In the genomic region with DNA sequence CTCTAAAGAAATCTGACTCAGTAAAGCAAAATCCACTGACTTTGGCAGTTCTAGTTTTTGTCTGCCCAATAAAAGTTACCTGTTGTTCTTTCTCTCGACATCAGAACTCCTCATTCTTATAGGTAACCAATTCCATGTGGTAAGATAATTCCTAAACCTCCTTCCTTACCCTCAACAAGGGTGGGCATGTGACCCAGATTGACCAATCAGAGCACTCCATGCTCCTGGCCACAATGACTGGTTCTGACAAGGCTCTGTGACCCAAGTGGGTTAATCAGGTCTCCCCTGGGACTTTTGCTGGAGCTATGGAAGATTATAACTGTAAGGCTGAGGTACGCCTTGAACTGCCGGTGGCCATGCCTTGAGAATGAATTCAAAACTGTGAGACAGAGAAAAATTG, we compare ENCODE assay signal across 12 cellular contexts. TPM values are rescaled to one million over a fixed set of nuclear protein-coding genes. Genes with fewer than 3 reads are reported as not detected.
DNase-seq lines count a peak whose midpoint lies in the region; ATAC-seq and TF ChIP-seq lines count a peak whose summit lies in the region.
"Had no signal": no experiment of that assay in that cellular context is flagged by ENCODE, and none has a peak within 500 bp of the region (broad histone marks: within the 10 kb centered on the region; RNA-seq: fewer than 3 reads in every experiment).

No MANE protein-coding gene starts in this region.

- peak; percentile 11 for ATAC-seq in GM18519 (IDR thresholded peaks at IDR 0.05; ENCODE audit: low FRiP score, unreplicated experiment)
- ATAC-seq in HG03159 (IDR thresholded peaks at IDR 0.05; ENCODE audit: unreplicated experiment) = peak; percentile 14
- no peak for ATAC-seq in Right ventricle myocardium superior (ENCODE audit: poor library complexity)
- ATAC-seq in HG02870 (IDR thresholded peaks at IDR 0.05; ENCODE audit: unreplicated experiment) = no peak
- ATAC-seq: foreskin keratinocyte had no signal

- H3K4me3 Mint-ChIP-seq in activated naive CD8-positive, alpha-beta T cell treated with anti-CD3 and anti-CD28 coated beads for 36 hours = no peak overlapping the region
- H3K4me3 Mint-ChIP-seq: neural progenitor cell had no signal

- no peaks in the 10 kb centered on the region for H3K9me3 Mint-ChIP-seq in activated naive CD8-positive, alpha-beta T cell treated with anti-CD3 and anti-CD28 coated beads for 36 hours
- H3K9me3 Mint-ChIP-seq: neural progenitor cell had no signal

- peaks cover 40% of the 10 kb centered on the region for H3K36me3 Mint-ChIP-seq in activated naive CD8-positive, alpha-beta T cell treated with anti-CD3 and anti-CD28 coated beads for 36 hours

- H3K4me3 ChIP-seq in AG10803 (ENCODE audit: low read length) = no peak overlapping the region
- H3K4me3 ChIP-seq: neural progenitor cell had no signal

- H3K4me1 Mint-ChIP-seq in activated naive CD8-positive, alpha-beta T cell treated with anti-CD3 and anti-CD28 coated beads for 36 hours = peaks cover 30% of the 10 kb centered on the region
- H3K4me1 Mint-ChIP-seq: neural progenitor cell had no signal

- peak overlapping the region; percentile 85 for H3K27ac Mint-ChIP-seq in activated naive CD8-positive, alpha-beta T cell treated with anti-CD3 and anti-CD28 coated beads for 36 hours

- intact Hi-C loops in Right ventricle myocardium superior (cut with DNase I) = loop anchor here (5.0 kb wide), 2 partner anchors 218 to 638 kb away; no protein-coding TSS in a partner anchor

- DNase-seq in AG10803 (ENCODE audit: low read depth) (peak; percentile 6), cerebellar nuclear complex (lab: John Stamatoyannopoulos, UW) (no peak), superior temporal gyrus (ENCODE audit: extremely low spot score) (no peak), Right ventricle myocardium superior (no peak)
- DNase-seq in activated naive CD8-positive, alpha-beta T cell treated with anti-CD3 and anti-CD28 coated beads for 36 hours = no peak
- DNase-seq: foreskin keratinocyte, NCI-H1092 had no signal

- no peak for TF ChIP-seq CTCF in AG10803 (conservative IDR thresholded peaks at IDR 0.05; ENCODE audit: low read length)

- H3K27me3 Mint-ChIP-seq in activated naive CD8-positive, alpha-beta T cell treated with anti-CD3 and anti-CD28 coated beads for 36 hours = no peaks in the 10 kb centered on the region

RNA-seq across cellular contexts. Expression of a gene that starts 31.7 kb away (rescaled TPM):
- 10 to 100 TPM; 27.0 to 27.6 TPM for total RNA-seq in activated naive CD8-positive, alpha-beta T cell treated with anti-CD3 and anti-CD28 coated beads for 36 hours
- total RNA-seq in Right ventricle myocardium superior = 6.8 TPM

RNA-seq across cellular contexts. Expression of a gene that starts 32.1 kb away (rescaled TPM):
- total RNA-seq in activated naive CD8-positive, alpha-beta T cell treated with anti-CD3 and anti-CD28 coated beads for 36 hours = 10 to 100 TPM; 18.5 to 19.2 TPM
- 5.1 TPM for total RNA-seq in Right ventricle myocardium superior

RNA-seq across cellular contexts. Expression of a gene that starts 41.5 kb away (rescaled TPM):
- under 1 TPM in 1 of 2 experiments, not detected in 1; 0.24 TPM for total RNA-seq in activated naive CD8-positive, alpha-beta T cell treated with anti-CD3 and anti-CD28 coated beads for 36 hours
- total RNA-seq in Right ventricle myocardium superior = not detected
- total RNA-seq: chondrocyte had no signal

Comparison
In these comparisons a context has a peak if more than half of its experiments do, and no peak if none do; other contexts are left out.
1. ATAC-seq: peak in GM18519 (single experiment) and HG03159 (single experiment); none in Right ventricle myocardium superior (single experiment) and HG02870 (single experiment).